Comparison of ENCODE assay signal across 37 cellular contexts in the genomic region with DNA sequence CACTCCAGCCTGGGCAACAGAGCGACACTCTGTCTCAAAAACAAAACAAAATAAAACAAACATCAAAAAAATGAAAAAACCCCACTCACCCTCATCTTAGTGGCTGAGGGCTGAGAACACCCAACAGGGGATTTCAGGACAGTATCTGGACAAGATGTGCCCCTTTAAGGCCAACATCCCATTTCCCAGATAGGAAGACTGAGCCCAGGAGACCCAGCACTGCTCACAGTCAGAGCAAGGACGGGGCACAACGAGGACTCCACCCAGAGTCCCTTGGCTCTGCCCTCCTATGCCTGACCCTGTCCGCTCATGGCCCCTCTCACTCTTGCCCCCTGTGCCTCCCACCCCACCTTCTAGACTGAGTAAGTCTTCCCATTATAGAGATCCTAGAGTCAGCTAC. TPM values are rescaled to one million over a fixed set of nuclear protein-coding genes. Genes with fewer than 3 reads are reported as not detected.
"Had no signal": no experiment of that assay in that cellular context is flagged by ENCODE, and none has a peak within 500 bp of the region (broad histone marks: within the 10 kb centered on the region; RNA-seq: fewer than 3 reads in every experiment).

No MANE protein-coding gene starts in this region.

- ATAC-seq: left lung; lower lobe of right lung; natural killer cell; stimulated activated naive B cell treated with anti-CD40 and anti-IgM and Interleukin-4, amounts not matched to agents 10 μg/mL and 1 μg/mL and 100 μg/mL, for 72 hours; stimulated activated naive CD8-positive, alpha-beta T cell treated with anti-CD3 and anti-CD28 coated beads, Interleukin-15, Interleukin-2, amounts not matched to agents 100 U/mL and 50 U/mL, for 24 hours had no signal

- H3K27me3 ChIP-seq: right atrium auricular region, right lobe of liver, testis, thyroid gland, transverse colon, upper lobe of left lung had no signal

- FAIRE-seq: islet of Langerhans, kidney had no signal

- H3K9me3 ChIP-seq: left lung, lower lobe of right lung, neutrophil, right atrium auricular region, right lobe of liver, stomach, testis, thyroid gland, transverse colon, upper lobe of left lung, vagina had no signal

- H3K9ac ChIP-seq: neural progenitor cell, parathyroid adenoma had no signal

- DNase-seq: hypothalamus; immature natural killer cell; kidney; left colon; left lung; lower lobe of right lung; mesenchymal stem cell; naive B cell; natural killer cell; nephron progenitor cell; occipital lobe; stimulated activated CD4-positive, alpha-beta T cell treated with anti-CD3 and anti-CD28 coated beads, Interleukin-1b, Interleukin-23, amount 100 ng/mL, for 48 hours; stimulated activated CD4-positive, alpha-beta T cell treated with anti-CD3 and anti-CD28 coated beads, Interleukin-2, amount 100 ng/mL, for 48 hours; stimulated activated CD4-positive, alpha-beta T cell treated with anti-CD3 and anti-CD28 coated beads, Interleukin-4, amount 100 ng/mL, for 4 hours; stimulated activated CD8-positive, alpha-beta memory T cell treated with anti-CD3 and anti-CD28 coated beads, Interleukin-4, amount 100 ng/mL, for 48 hours; stimulated activated naive B cell treated with anti-CD40 and anti-IgM and Interleukin-4, amounts not matched to agents 10 μg/mL and 1 μg/mL and 100 μg/mL, for 72 hours; stimulated activated naive CD8-positive, alpha-beta T cell treated with anti-CD3 and anti-CD28 coated beads, Interleukin-15, Interleukin-2, amounts not matched to agents 100 U/mL and 50 U/mL, for 24 hours; stomach; thyroid gland; transverse colon; upper lobe of left lung had no signal

- H3K4me2 ChIP-seq: neural progenitor cell, smooth muscle cell had no signal

- H3K9me3 Mint-ChIP-seq: immature natural killer cell; naive B cell; natural killer cell; stimulated activated naive B cell treated with anti-CD40 and anti-IgM and Interleukin-4, amounts not matched to agents 10 μg/mL and 1 μg/mL and 100 μg/mL, for 72 hours had no signal

- H2AFZ ChIP-seq: neural progenitor cell, parathyroid adenoma had no signal

- H3K36me3 ChIP-seq: left lung, lower lobe of right lung, neural progenitor cell, neutrophil, right atrium auricular region, right lobe of liver, stomach, thyroid gland, transverse colon, upper lobe of left lung, vagina had no signal

- H3K27ac Mint-ChIP-seq: immature natural killer cell; natural killer cell; nephron progenitor cell; neural progenitor cell; stimulated activated naive B cell treated with anti-CD40 and anti-IgM and Interleukin-4, amounts not matched to agents 10 μg/mL and 1 μg/mL and 100 μg/mL, for 72 hours had no signal

- H3K4me3 ChIP-seq: left lung, lower lobe of right lung, neural progenitor cell, right atrium auricular region, right lobe of liver, smooth muscle cell, stomach, testis, thyroid gland, transverse colon, upper lobe of left lung, vagina had no signal

- H3K4me1 ChIP-seq: left lung, lower lobe of right lung, neural progenitor cell, right atrium auricular region, thyroid gland had no signal

- H3K4me1 Mint-ChIP-seq: immature natural killer cell; natural killer cell; nephron progenitor cell; neural progenitor cell; stimulated activated naive B cell treated with anti-CD40 and anti-IgM and Interleukin-4, amounts not matched to agents 10 μg/mL and 1 μg/mL and 100 μg/mL, for 72 hours had no signal

- H3K36me3 Mint-ChIP-seq: immature natural killer cell; naive B cell; natural killer cell; neural progenitor cell; stimulated activated naive B cell treated with anti-CD40 and anti-IgM and Interleukin-4, amounts not matched to agents 10 μg/mL and 1 μg/mL and 100 μg/mL, for 72 hours had no signal

- H3K27ac ChIP-seq: left lung, lower lobe of right lung, neural progenitor cell, neutrophil, parathyroid adenoma, right atrium auricular region, right lobe of liver, stomach, testis, thyroid gland, transverse colon, upper lobe of left lung, vagina had no signal

- H3K79me2 ChIP-seq: parathyroid adenoma had no signal

- H3K4me3 Mint-ChIP-seq: immature natural killer cell; naive B cell; natural killer cell; nephron progenitor cell; neural progenitor cell; stimulated activated naive B cell treated with anti-CD40 and anti-IgM and Interleukin-4, amounts not matched to agents 10 μg/mL and 1 μg/mL and 100 μg/mL, for 72 hours had no signal

RNA-seq across cellular contexts. Expression of a gene that starts 52.9 kb away (rescaled TPM):
- total RNA-seq: kidney, left lung, liver, lower lobe of right lung, mammary epithelial cell, natural killer cell, occipital lobe, osteocyte, posterior vena cava, pulmonary artery endothelial cell, renal cortical epithelial cell, right atrium auricular region, right lobe of liver, skeletal muscle tissue, smooth muscle cell, stomach, thyroid gland, transverse colon, upper lobe of left lung had no signal
- polyA plus RNA-seq: immature natural killer cell, liver, mammary epithelial cell, smooth muscle cell, stomach had no signal

RNA-seq across cellular contexts. Expression of a gene that starts 53.8 kb away (rescaled TPM):
- total RNA-seq: left colon, mammary epithelial cell, occipital lobe, osteocyte, posterior vena cava, pulmonary artery endothelial cell, renal cortical epithelial cell, right atrium auricular region, skeletal muscle tissue, smooth muscle cell, transverse colon had no signal
- polyA plus RNA-seq: smooth muscle cell had no signal
